10 cellular contexts compared by ENCODE assay signal in the genomic region with DNA sequence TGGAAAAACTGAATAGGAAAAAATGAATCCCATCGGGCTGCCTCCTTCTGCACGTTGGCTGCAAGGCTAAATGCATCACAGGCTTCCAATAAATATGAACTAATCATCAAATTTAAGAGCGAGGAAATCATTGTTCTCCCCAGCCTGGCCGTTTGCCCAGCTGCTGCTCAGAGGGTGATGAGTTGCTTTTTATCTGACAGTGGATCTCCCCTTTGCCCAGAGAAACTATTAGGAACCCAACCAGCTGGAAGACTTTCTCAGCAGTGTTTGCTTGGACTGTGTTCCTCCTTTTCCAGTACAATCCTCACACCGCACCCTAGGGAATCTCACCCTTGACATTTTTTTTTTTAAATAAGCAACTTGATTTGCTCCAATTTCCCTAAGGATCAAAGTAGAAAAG.
A peak's percentile ranks its signal among the peaks of the same experiment; 100 is the strongest.
DNase-seq lines count a peak whose midpoint lies in the region; ATAC-seq and TF ChIP-seq lines count a peak whose summit lies in the region.
"Had no signal": no experiment of that assay in that cellular context is flagged by ENCODE, and none has a peak within 500 bp of the region (broad histone marks: within the 10 kb centered on the region; RNA-seq: fewer than 3 reads in every experiment).

No MANE protein-coding gene starts in this region.

- H3K27me3 Mint-ChIP-seq in glutamatergic neuron (ENCODE audit: unreplicated experiment), result peaks cover 2% of the 10 kb centered on the region
- H3K27me3 Mint-ChIP-seq: dendritic cell treated with granulocyte-macrophage colony-stimulating factor and Interleukin-4, amounts not matched to agents 40 ng/mL and 50 ng/mL, for 4 days had no signal

- H3K4me3 ChIP-seq in PC-3 (ENCODE audit: low read length) (peak overlapping the region; percentile 14; the same call in 1 of the 2 replicates), heart left ventricle (no peak overlapping the region), aorta (ENCODE audit: low read length in 2 of 2) (no peak overlapping the region)

- DNase-seq in Right ventricle myocardium inferior (ENCODE audit: missing footprints) (peak; percentile 84), cardiac septum (ENCODE audit: low spot score) (no peak), PC-3 (peak; percentile 98), heart left ventricle (peak in 3 of 5 donors; percentile 8 to 39 (median 25)), aorta (peak; percentile 71 to 85), COLO829 (ENCODE audit: low spot score) (no peak), glutamatergic neuron (no peak)
- DNase-seq: activated T-cell treated with anti-CD3 and anti-CD28 coated beads, Interleukin-2, amount 50 U/mL, for 4 hours had no signal

- TF ChIP-seq CTCF in PC-3 (conservative IDR thresholded peaks at IDR 0.05; ENCODE audit: low read depth, low read length) (no peak), heart left ventricle (IDR thresholded peaks at IDR 0.05) (no peak), glutamatergic neuron (IDR thresholded peaks at IDR 0.05; ENCODE audit: partially characterized antibody, unreplicated experiment) (no peak)

- H3K79me2 ChIP-seq in PC-3 (ENCODE audit: low read length), result no peaks in the 10 kb centered on the region

- BruUV-seq in PC-3 (replicated peaks; lab: Mats Ljungman, UMichigan), result no TSS peak

- ATAC-seq in Right ventricle myocardium inferior (peak; percentile 89), PC-3 (peak; percentile 96), heart left ventricle (peak in 1 of 4 donors; percentile 28), aorta (ENCODE audit: low FRiP score) (peak; percentile 75), HG02642 (IDR thresholded peaks at IDR 0.05; ENCODE audit: poor library complexity, unreplicated experiment) (no peak)
- ATAC-seq: activated T-cell treated with anti-CD3 and anti-CD28 coated beads, Interleukin-2, amount 50 U/mL, for 4 hours had no signal

- peak overlapping the region; percentile 91 for H3K27ac ChIP-seq in PC-3 (ENCODE audit: low read length)
- no peak overlapping the region for H3K27ac ChIP-seq in heart left ventricle
- no peak overlapping the region for H3K27ac ChIP-seq in aorta (ENCODE audit: low read depth in 1 of 2, low read length in 2 of 2)

- intact Hi-C loops in Right ventricle myocardium inferior (cut with DNase I) (no loop called here), cardiac septum (cut with DNase I) (no loop called here), PC-3 (cut with micrococcal nuclease) (loop anchor here (1.0 to 2.0 kb wide), 3 partner anchors 68 to 144 kb away; no protein-coding TSS in a partner anchor), heart left ventricle (cut with DNase I) (no loop called here), aorta (cut with DNase I) (no loop called here)

- H3K36me3 ChIP-seq in PC-3 (ENCODE audit: low read depth, low read length) (no peaks in the 10 kb centered on the region), heart left ventricle (no peaks in the 10 kb centered on the region), aorta (ENCODE audit: control insufficient read depth in 1 of 2, insufficient read depth in 2 of 2, low read length in 1 of 2) (no peaks in the 10 kb centered on the region)

- peak overlapping the region; percentile 29; the same call in 1 of the 2 replicates for H2AFZ ChIP-seq in PC-3 (ENCODE audit: low read length)

- H3K9me3 ChIP-seq in PC-3 (ENCODE audit: low read length), result no peaks in the 10 kb centered on the region
- H3K9me3 ChIP-seq in heart left ventricle, result no peaks in the 10 kb centered on the region
- H3K9me3 ChIP-seq in aorta (ENCODE audit: control insufficient read depth, low read length), result peaks cover 3% of the 10 kb centered on the region

- no peaks in the 10 kb centered on the region for H3K36me3 Mint-ChIP-seq in glutamatergic neuron (ENCODE audit: unreplicated experiment)

- no peak overlapping the region for H3K27ac Mint-ChIP-seq in glutamatergic neuron (ENCODE audit: unreplicated experiment)
- H3K27ac Mint-ChIP-seq: dendritic cell treated with granulocyte-macrophage colony-stimulating factor and Interleukin-4, amounts not matched to agents 40 ng/mL and 50 ng/mL, for 4 days had no signal

- H4K20me1 ChIP-seq in PC-3 (ENCODE audit: low read length), result no peaks in the 10 kb centered on the region

- CTCF ChIA-PET in PC-3 (lab: Charles Lee), result no interaction called here

- peaks cover 5% of the 10 kb centered on the region for H3F3A ChIP-seq in PC-3 (ENCODE audit: low read length, unreplicated experiment)

- H3K4me2 ChIP-seq in PC-3 (ENCODE audit: low read length), result peak overlapping the region; percentile 66

- POLR2A ChIA-PET in PC-3 (lab: Charles Lee; ENCODE audit: unreplicated experiment), result no interaction called here

- H3K4me3 Mint-ChIP-seq in glutamatergic neuron (ENCODE audit: unreplicated experiment), result no peak overlapping the region
- H3K4me3 Mint-ChIP-seq: activated T-cell treated with anti-CD3 and anti-CD28 coated beads, Interleukin-2, amount 50 U/mL, for 4 hours; dendritic cell treated with granulocyte-macrophage colony-stimulating factor and Interleukin-4, amounts not matched to agents 40 ng/mL and 50 ng/mL, for 4 days had no signal

- no peak for TF ChIP-seq POLR2A in heart left ventricle (IDR thresholded peaks at IDR 0.05)

- H3K4me1 Mint-ChIP-seq in glutamatergic neuron (ENCODE audit: low read depth, unreplicated experiment), result no peaks in the 10 kb centered on the region

- H3K9me3 Mint-ChIP-seq in glutamatergic neuron (ENCODE audit: unreplicated experiment), result no peaks in the 10 kb centered on the region
- H3K9me3 Mint-ChIP-seq: activated T-cell treated with anti-CD3 and anti-CD28 coated beads, Interleukin-2, amount 50 U/mL, for 4 hours had no signal

- H3K9ac ChIP-seq in PC-3 (ENCODE audit: low read length), result peak overlapping the region; percentile 57

- WGBS in heart left ventricle, 4 donors, result 44 to 58% (median 54%) methylated on average over 5 of the region's 5 CpGs
- WGBS in aorta, 2 donors, result 44 to 55% methylated on average over 5 of the region's 5 CpGs

- peaks cover 33% of the 10 kb centered on the region for H3K4me1 ChIP-seq in PC-3 (ENCODE audit: insufficient read depth, low read length)
- H3K4me1 ChIP-seq in heart left ventricle, result peaks cover 0 to 11% (median 0%) of the 10 kb centered on the region in 12 donors
- H3K4me1 ChIP-seq in aorta (ENCODE audit: control insufficient read depth in 1 of 2, insufficient read depth in 2 of 2, low read length in 2 of 2), result no peaks in the 10 kb centered on the region

- no peaks in the 10 kb centered on the region for H3K9me2 ChIP-seq in PC-3 (replicated peaks; ENCODE audit: low read length)

- H3K27me3 ChIP-seq in PC-3 (ENCODE audit: low read length), result no peaks in the 10 kb centered on the region
- peaks cover 0 to 4% (median 0%) of the 10 kb centered on the region in 9 donors for H3K27me3 ChIP-seq in heart left ventricle
- no peaks in the 10 kb centered on the region for H3K27me3 ChIP-seq in aorta (ENCODE audit: control insufficient read depth in 1 of 2, insufficient read depth in 2 of 2, low read length in 1 of 2)

Comparison
In these comparisons a context has a peak if more than half of its experiments do, and no peak if none do; other contexts are left out.
1. DNase-seq: peak in Right ventricle myocardium inferior (single experiment), PC-3 (single experiment), heart left ventricle (3 of 5) and aorta (2 of 2); none in cardiac septum (single experiment), COLO829 (single experiment) and glutamatergic neuron (single experiment).